In the genomic region with DNA sequence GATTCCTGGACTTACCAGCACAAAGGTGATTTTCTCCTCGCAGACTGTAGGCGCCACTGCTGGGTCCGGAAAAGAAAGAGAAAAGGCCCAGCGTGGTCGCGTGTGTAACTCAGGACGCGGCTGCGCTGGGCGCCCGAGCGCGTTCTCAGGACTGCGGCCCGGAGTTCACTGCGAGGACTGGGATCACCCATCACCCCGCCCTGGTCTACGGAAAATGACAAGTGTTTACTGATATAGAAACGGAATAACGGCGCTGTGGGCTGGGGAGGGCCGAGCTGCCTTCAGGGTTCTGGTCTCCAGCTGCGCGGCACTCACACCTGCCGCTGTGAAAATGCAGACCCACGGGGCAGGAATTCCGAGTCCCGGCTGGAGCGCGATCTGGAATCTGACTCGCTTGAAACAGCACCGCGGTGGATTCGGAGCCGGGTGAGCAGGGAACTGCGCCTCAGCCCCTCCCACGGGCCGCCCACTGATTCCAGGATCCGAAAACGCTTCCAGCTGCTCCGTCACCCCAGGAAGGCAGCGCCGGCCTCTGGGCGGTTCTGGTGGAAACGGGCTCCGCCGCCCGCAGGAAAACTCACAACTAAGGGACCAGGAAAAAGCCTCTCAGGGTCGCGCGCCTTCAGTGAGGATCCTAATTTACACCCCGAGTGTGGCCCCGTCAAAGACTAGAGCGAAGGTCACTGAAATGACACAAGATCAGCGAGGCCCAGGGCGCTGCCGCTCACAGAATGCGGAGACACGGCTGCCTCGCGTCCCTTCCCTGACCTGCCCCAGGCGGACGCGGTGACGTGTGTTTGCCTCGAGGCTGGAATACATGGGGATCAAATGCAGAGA, we compare ENCODE assay signal across 8 cellular contexts. TPM values are rescaled to one million over a fixed set of nuclear protein-coding genes. Genes with fewer than 3 reads are reported as not detected.
DNase-seq lines count a peak whose midpoint lies in the region; ATAC-seq and TF ChIP-seq lines count a peak whose summit lies in the region.

No MANE protein-coding gene starts in this region.

- H3K4me3 Mint-ChIP-seq in naive thymus-derived CD4-positive, alpha-beta T cell, result peak overlapping the region; percentile 87 to 96 (median 92)

- peak overlapping the region; percentile 75 for H3K4me3 ChIP-seq in HUES48 (ENCODE audit: low read depth, low read length)
- H3K4me3 ChIP-seq in fibroblast of pulmonary artery (replicated peaks; ENCODE audit: low read depth, low read length), result peak overlapping the region; percentile 57
- H3K4me3 ChIP-seq in naive thymus-derived CD4-positive, alpha-beta T cell (ENCODE audit: low read length), result peak overlapping the region; percentile 60

- peaks cover 0 to 2% (median 0%) of the 10 kb centered on the region in 11 donors for H3K9me3 Mint-ChIP-seq in naive thymus-derived CD4-positive, alpha-beta T cell

- no peak overlapping the region for H3K27ac ChIP-seq in HUES48 (ENCODE audit: low read depth, low read length)
- H3K27ac ChIP-seq in naive thymus-derived CD4-positive, alpha-beta T cell (ENCODE audit: low read depth, low read length), result no peak overlapping the region

- intact Hi-C loops in naive thymus-derived CD4-positive, alpha-beta T cell (cut with micrococcal nuclease), result loop anchor here (1.0 to 5.0 kb wide), 6 partner anchors 11 to 154 kb away; partner anchors contain the start of gene HLA-A (in 2 of the 2)

- POLR2A ChIA-PET in naive thymus-derived CD4-positive, alpha-beta T cell (lab: Charles Lee), result interaction anchor here (0.8 to 3.2 kb wide), 9 partner anchors 8 to 86 kb away, joined by 3 to 28 read pairs (median 4); no protein-coding TSS in a partner anchor

- CTCF ChIA-PET in naive thymus-derived CD4-positive, alpha-beta T cell (lab: Charles Lee), result interaction anchor here (0.7 to 1.1 kb wide), 3 partner anchors 9 to 235 kb away, joined by 3 to 4 read pairs (median 4); no protein-coding TSS in a partner anchor

- H3K36me3 ChIP-seq in HUES48 (ENCODE audit: control insufficient read depth, insufficient read depth, low read length), result no peaks in the 10 kb centered on the region
- H3K36me3 ChIP-seq in naive thymus-derived CD4-positive, alpha-beta T cell (ENCODE audit: control insufficient read depth in 2 of 3, insufficient read depth in 3 of 3, low read length in 3 of 3), result no peaks in the 10 kb centered on the region

- peaks cover 0 to 14% (median 0%) of the 10 kb centered on the region in 5 donors for H3K36me3 Mint-ChIP-seq in naive thymus-derived CD4-positive, alpha-beta T cell

- ATAC-seq in naive thymus-derived CD4-positive, alpha-beta T cell, result peak; percentile 87

- TF ChIP-seq CTCF in fibroblast of pulmonary artery (IDR thresholded peaks at IDR 0.05; ENCODE audit: low read length, missing control alignments), result peak; percentile 36

- DNase-seq in SKM-1 (lab: John Stamatoyannopoulos, UW; ENCODE audit: unreplicated experiment), result peak; percentile 8
- no peak for DNase-seq in SKM-1 treated with dmso at 0.1 percent for 144 hours (lab: John Stamatoyannopoulos, UW; ENCODE audit: unreplicated experiment)
- peak; percentile 82 for DNase-seq in RPMI7951 (ENCODE audit: low read depth)
- DNase-seq in activated gamma-delta T cell (lab: John Stamatoyannopoulos, UW), result peak; percentile 15
- DNase-seq in fibroblast of pulmonary artery (ENCODE audit: low read depth), result peak; percentile 72
- DNase-seq in naive thymus-derived CD4-positive, alpha-beta T cell, result peak in 8 of 9 donors; percentile 27 to 60 (median 42)
- peak; percentile 63 for DNase-seq in stromal cell of bone marrow (ENCODE audit: low read depth)

- H3K4me1 ChIP-seq in HUES48 (ENCODE audit: control insufficient read depth, insufficient read depth, low read length), result peaks cover 20% of the 10 kb centered on the region
- peaks cover 15 to 21% of the 10 kb centered on the region in 2 donors for H3K4me1 ChIP-seq in naive thymus-derived CD4-positive, alpha-beta T cell (ENCODE audit: control insufficient read depth in 2 of 2, insufficient read depth in 2 of 2, low read length in 2 of 2)

- peaks cover 71% of the 10 kb centered on the region for H3K27me3 ChIP-seq in HUES48 (ENCODE audit: control insufficient read depth, insufficient read depth, low read length)
- peaks cover 6 to 12% of the 10 kb centered on the region in 2 donors for H3K27me3 ChIP-seq in naive thymus-derived CD4-positive, alpha-beta T cell (ENCODE audit: control insufficient read depth in 2 of 2, insufficient read depth in 2 of 2, low read length in 2 of 2)

- peaks cover 38 to 46% (median 42%) of the 10 kb centered on the region in 7 donors for H3K4me1 Mint-ChIP-seq in naive thymus-derived CD4-positive, alpha-beta T cell

- H3K9me3 ChIP-seq in HUES48 (ENCODE audit: control insufficient read depth, insufficient read depth, low read length), result no peaks in the 10 kb centered on the region
- H3K9me3 ChIP-seq in naive thymus-derived CD4-positive, alpha-beta T cell (ENCODE audit: control insufficient read depth in 2 of 3, low read length in 3 of 3), result no peaks in the 10 kb centered on the region

- peak overlapping the region in 4 of 9 donors; percentile 0 to 51 (median 26) for H3K27ac Mint-ChIP-seq in naive thymus-derived CD4-positive, alpha-beta T cell

- H3K9ac ChIP-seq in HUES48 (ENCODE audit: low read depth, low read length), result no peak overlapping the region

- H3K27me3 Mint-ChIP-seq in naive thymus-derived CD4-positive, alpha-beta T cell, result peaks cover 36 to 74% (median 53%) of the 10 kb centered on the region in 5 donors

RNA-seq across cellular contexts. Expression of gene HLA-A, which starts 34.5 kb away (rescaled TPM):
- total RNA-seq in RPMI7951 (2014; rRNA removed; shearing (Covaris generic)), result 1,042 and 1,246 TPM in 2 replicates
- 1,000 to 10,000 TPM; 1,540 to 2,258 (median 1,836) TPM for total RNA-seq in naive thymus-derived CD4-positive, alpha-beta T cell
- 1,000 to 10,000 TPM; 2,350 to 3,318 TPM for polyA plus RNA-seq in naive thymus-derived CD4-positive, alpha-beta T cell
